ENCODE assay signal across 14 cellular contexts in genomic region chr4:3368334-3368733, GRCh38.
"Had no signal": no experiment of that assay in that cellular context is flagged by ENCODE, and none has a peak within 500 bp of the region (broad histone marks: within the 10 kb centered on the region; RNA-seq: fewer than 3 reads in every experiment).

No MANE protein-coding gene starts in this region.

- H3K4me3 Mint-ChIP-seq: activated CD4-positive, alpha-beta memory T cell treated with anti-CD3 and anti-CD28 coated beads, Interleukin-2, amount 10 ng/mL, durations not matched to agents 7 days and 5 days; activated naive CD8-positive, alpha-beta T cell treated with anti-CD3 and anti-CD28 coated beads, Interleukin-2, amount 50 U/mL, for 24 hours had no signal

- H3K4me3 ChIP-seq: cardiac muscle cell, hepatocyte, pancreas, tibial nerve had no signal

- H3K27ac ChIP-seq: cardiac muscle cell, coronary artery, hepatocyte, left ventricle myocardium inferior, pancreas had no signal

- ATAC-seq: pancreas had no signal

- H3K4me2 ChIP-seq: hepatocyte had no signal

- H3K36me3 ChIP-seq: cardiac muscle cell, left ventricle myocardium inferior, pancreas, tibial nerve had no signal

- H3K27ac Mint-ChIP-seq: activated CD4-positive, alpha-beta memory T cell treated with anti-CD3 and anti-CD28 coated beads, Interleukin-2, amount 10 ng/mL, durations not matched to agents 7 days and 5 days; activated naive CD8-positive, alpha-beta T cell treated with anti-CD3 and anti-CD28 coated beads, Interleukin-2, amount 50 U/mL, for 24 hours had no signal

- H3K27me3 ChIP-seq: hepatocyte, pancreas, tibial nerve had no signal

- H3K9me3 ChIP-seq: left ventricle myocardium inferior, pancreas, tibial nerve had no signal

- FAIRE-seq: astrocyte, kidney, pancreas had no signal

- H2AFZ ChIP-seq: hepatocyte had no signal

- H3K9me3 Mint-ChIP-seq: activated CD4-positive, alpha-beta memory T cell treated with anti-CD3 and anti-CD28 coated beads, Interleukin-2, amount 10 ng/mL, durations not matched to agents 7 days and 5 days; activated naive CD8-positive, alpha-beta T cell treated with anti-CD3 and anti-CD28 coated beads, Interleukin-2, amount 50 U/mL, for 24 hours had no signal

- DNase-seq: activated CD4-positive, alpha-beta memory T cell treated with anti-CD3 and anti-CD28 coated beads, Interleukin-2, amount 10 ng/mL, durations not matched to agents 7 days and 5 days; activated CD4-positive, alpha-beta T cell treated with anti-CD3 and anti-CD28 coated beads for 1 hour; activated gamma-delta T cell; activated naive CD8-positive, alpha-beta T cell treated with anti-CD3 and anti-CD28 coated beads, Interleukin-2, amount 50 U/mL, for 24 hours; effector CD8-positive, alpha-beta T cell; kidney; left ventricle myocardium inferior; pancreas; stimulated activated CD4-positive, alpha-beta T cell treated with anti-CD3 and anti-CD28 coated beads, Interleukin-4, amount 100 ng/mL, for 24 hours had no signal
